ENCODE assay signal across 1 cellular context in the genomic region with DNA sequence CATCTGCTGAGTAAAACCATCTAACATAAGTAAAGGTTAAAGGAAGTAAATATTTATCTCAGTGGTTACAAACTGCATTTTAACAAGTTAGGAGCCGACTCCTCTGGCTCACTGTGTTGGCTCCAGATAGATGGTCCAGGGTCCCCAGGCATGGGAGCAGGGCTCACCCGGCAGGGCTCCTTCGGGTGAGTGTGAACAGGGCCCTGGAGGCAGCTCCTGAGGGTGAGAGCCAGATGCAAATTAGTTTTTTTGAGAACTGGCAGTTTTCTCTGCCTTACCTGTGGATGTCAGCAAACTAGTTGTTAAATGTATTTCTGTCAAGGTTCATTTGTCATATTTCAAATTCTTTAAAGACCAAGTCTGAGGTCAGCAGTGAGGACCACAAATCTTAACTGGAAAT.
TF ChIP-seq lines count a peak whose summit lies in the region.

No MANE protein-coding gene starts in this region.

TF ChIP-seq in GM12878, 131 proteins besides CTCF, POLR2A, EP300 and RAD21:
- TF ChIP-seq, protein P1, sequence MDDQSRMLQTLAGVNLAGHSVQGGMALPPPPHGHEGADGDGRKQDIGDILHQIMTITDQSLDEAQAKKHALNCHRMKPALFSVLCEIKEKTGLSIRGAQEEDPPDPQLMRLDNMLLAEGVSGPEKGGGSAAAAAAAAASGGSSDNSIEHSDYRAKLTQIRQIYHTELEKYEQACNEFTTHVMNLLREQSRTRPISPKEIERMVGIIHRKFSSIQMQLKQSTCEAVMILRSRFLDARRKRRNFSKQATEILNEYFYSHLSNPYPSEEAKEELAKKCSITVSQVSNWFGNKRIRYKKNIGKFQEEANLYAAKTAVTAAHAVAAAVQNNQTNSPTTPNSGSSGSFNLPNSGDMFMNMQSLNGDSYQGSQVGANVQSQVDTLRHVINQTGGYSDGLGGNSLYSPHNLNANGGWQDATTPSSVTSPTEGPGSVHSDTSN (IDR thresholded peaks at IDR 0.05; ENCODE audit: insufficient replicate concordance, low read depth, low read length) = no peak
- TF ChIP-seq ZNF384 (IDR thresholded peaks at IDR 0.05; ENCODE audit: borderline replicate concordance, low read depth, low read length) = peak; percentile 27; the same call in 1 of the 2 replicates
- no peak for TF ChIP-seq IRF4 (IDR thresholded peaks at IDR 0.05; ENCODE audit: low read depth, low read length)
- no peak for TF ChIP-seq MEF2B (IDR thresholded peaks at IDR 0.05; ENCODE audit: partially characterized antibody, poor library complexity, severe bottlenecking)
- TF ChIP-seq, protein P2, sequence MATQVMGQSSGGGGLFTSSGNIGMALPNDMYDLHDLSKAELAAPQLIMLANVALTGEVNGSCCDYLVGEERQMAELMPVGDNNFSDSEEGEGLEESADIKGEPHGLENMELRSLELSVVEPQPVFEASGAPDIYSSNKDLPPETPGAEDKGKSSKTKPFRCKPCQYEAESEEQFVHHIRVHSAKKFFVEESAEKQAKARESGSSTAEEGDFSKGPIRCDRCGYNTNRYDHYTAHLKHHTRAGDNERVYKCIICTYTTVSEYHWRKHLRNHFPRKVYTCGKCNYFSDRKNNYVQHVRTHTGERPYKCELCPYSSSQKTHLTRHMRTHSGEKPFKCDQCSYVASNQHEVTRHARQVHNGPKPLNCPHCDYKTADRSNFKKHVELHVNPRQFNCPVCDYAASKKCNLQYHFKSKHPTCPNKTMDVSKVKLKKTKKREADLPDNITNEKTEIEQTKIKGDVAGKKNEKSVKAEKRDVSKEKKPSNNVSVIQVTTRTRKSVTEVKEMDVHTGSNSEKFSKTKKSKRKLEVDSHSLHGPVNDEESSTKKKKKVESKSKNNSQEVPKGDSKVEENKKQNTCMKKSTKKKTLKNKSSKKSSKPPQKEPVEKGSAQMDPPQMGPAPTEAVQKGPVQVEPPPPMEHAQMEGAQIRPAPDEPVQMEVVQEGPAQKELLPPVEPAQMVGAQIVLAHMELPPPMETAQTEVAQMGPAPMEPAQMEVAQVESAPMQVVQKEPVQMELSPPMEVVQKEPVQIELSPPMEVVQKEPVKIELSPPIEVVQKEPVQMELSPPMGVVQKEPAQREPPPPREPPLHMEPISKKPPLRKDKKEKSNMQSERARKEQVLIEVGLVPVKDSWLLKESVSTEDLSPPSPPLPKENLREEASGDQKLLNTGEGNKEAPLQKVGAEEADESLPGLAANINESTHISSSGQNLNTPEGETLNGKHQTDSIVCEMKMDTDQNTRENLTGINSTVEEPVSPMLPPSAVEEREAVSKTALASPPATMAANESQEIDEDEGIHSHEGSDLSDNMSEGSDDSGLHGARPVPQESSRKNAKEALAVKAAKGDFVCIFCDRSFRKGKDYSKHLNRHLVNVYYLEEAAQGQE (IDR thresholded peaks at IDR 0.05; ENCODE audit: low read depth, low read length) = no peak
- TF ChIP-seq, protein P3, sequence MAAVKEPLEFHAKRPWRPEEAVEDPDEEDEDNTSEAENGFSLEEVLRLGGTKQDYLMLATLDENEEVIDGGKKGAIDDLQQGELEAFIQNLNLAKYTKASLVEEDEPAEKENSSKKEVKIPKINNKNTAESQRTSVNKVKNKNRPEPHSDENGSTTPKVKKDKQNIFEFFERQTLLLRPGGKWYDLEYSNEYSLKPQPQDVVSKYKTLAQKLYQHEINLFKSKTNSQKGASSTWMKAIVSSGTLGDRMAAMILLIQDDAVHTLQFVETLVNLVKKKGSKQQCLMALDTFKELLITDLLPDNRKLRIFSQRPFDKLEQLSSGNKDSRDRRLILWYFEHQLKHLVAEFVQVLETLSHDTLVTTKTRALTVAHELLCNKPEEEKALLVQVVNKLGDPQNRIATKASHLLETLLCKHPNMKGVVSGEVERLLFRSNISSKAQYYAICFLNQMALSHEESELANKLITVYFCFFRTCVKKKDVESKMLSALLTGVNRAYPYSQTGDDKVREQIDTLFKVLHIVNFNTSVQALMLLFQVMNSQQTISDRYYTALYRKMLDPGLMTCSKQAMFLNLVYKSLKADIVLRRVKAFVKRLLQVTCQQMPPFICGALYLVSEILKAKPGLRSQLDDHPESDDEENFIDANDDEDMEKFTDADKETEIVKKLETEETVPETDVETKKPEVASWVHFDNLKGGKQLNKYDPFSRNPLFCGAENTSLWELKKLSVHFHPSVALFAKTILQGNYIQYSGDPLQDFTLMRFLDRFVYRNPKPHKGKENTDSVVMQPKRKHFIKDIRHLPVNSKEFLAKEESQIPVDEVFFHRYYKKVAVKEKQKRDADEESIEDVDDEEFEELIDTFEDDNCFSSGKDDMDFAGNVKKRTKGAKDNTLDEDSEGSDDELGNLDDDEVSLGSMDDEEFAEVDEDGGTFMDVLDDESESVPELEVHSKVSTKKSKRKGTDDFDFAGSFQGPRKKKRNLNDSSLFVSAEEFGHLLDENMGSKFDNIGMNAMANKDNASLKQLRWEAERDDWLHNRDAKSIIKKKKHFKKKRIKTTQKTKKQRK (IDR thresholded peaks at IDR 0.05; ENCODE audit: low read depth, low read length) = no peak
- TF ChIP-seq POU2F2 (IDR thresholded peaks at IDR 0.05; ENCODE audit: borderline replicate concordance, low read depth, low read length) = peak; percentile 75; the same call in 1 of the 3 replicates
